8 cellular contexts compared by ENCODE assay signal in the genomic region with DNA sequence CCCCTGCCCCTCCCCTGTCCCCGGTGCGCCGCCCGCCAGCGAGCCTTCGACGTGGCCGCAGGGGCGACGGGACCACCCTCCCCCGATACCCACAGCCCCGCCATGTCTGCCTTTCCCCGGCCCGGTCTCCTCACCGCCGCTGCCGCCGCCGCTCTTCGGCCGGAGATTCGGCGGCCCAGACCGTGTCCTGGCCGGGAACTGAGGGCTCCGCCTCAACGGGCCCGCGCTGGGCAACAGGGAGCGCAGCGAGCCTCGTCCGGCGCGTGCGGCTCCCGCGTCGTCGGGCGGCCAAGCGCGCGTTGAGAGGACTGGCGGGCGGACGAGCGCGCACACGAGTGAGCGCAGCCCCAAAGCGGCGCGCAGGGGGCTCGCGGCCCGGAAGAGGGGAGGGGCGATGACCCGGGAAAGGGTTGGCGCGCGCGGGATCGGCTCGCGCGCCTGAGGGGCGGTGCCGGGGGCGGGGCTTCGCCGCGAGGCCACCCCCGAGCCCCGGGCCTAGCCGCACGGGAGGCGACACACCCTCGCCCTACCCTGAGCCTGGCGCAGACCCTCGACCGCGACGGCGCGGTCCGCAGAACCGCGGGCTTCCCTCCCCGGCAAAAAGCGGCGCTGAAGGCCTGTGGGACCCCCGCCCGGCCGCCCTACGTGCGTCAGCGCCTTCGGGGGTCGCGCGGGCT. TPM values are rescaled to one million over a fixed set of nuclear protein-coding genes. Genes with fewer than 3 reads are reported as not detected.
DNase-seq lines count a peak whose midpoint lies in the region; ATAC-seq and TF ChIP-seq lines count a peak whose summit lies in the region.

A gene with protein sequence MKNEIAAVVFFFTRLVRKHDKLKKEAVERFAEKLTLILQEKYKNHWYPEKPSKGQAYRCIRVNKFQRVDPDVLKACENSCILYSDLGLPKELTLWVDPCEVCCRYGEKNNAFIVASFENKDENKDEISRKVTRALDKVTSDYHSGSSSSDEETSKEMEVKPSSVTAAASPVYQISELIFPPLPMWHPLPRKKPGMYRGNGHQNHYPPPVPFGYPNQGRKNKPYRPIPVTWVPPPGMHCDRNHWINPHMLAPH (minus strand): TSS at position 337 of the 677 bp plus-strand sequence. CDS start 3,757 bp downstream, outside the sequence.

- H3K27ac ChIP-seq in right cardiac atrium (ENCODE audit: low read length), result peak within 1 kb of the TSS; percentile 73
- peak within 1 kb of the TSS; percentile 94 for H3K27ac ChIP-seq in rectal smooth muscle tissue (ENCODE audit: low read depth, low read length)
- H3K27ac ChIP-seq in uterus, result peak within 1 kb of the TSS; percentile 91 to 96

- no peaks in the 10 kb centered on the region for H3K27me3 ChIP-seq in right cardiac atrium (ENCODE audit: control insufficient read depth, insufficient read depth)
- H3K27me3 ChIP-seq in rectal smooth muscle tissue (ENCODE audit: control insufficient read depth, insufficient read depth, low read length), result no peaks in the 10 kb centered on the region
- no peaks in the 10 kb centered on the region for H3K27me3 ChIP-seq in uterus

- H3K9me3 ChIP-seq in right cardiac atrium (ENCODE audit: control insufficient read depth, low read length) (no peaks in the 10 kb centered on the region), uterus (no peaks in the 10 kb centered on the region)

- DNase-seq in GM12865 (ENCODE audit: low read depth), result peak; percentile 90
- DNase-seq in HFF-Myc (ENCODE audit: extremely low read depth, low read depth), result peak; percentile 27
- DNase-seq in NAMALWA (ENCODE audit: low spot score), result peak; percentile 82
- DNase-seq in T-helper 2 cell, result peak; percentile 60 to 93 (median 73)
- peak in 52 of 56 donors; percentile 2 to 82 (median 54) for DNase-seq in amygdala (lab: John Stamatoyannopoulos, UW)
- peak; percentile 89 to 95 (median 95) for DNase-seq in right cardiac atrium
- peak; percentile 75 to 86 for DNase-seq in uterus

- WGBS in right cardiac atrium, result 1% methylated on average over 102 of the region's 102 CpGs

- no peak for TF ChIP-seq CTCF in GM12865 (IDR thresholded peaks at IDR 0.05; ENCODE audit: insufficient read depth, low read depth, low read length, missing control alignments)
- no peak for TF ChIP-seq CTCF in HFF-Myc (IDR thresholded peaks at IDR 0.05; ENCODE audit: low read depth, low read length, missing control alignments)
- TF ChIP-seq CTCF in uterus (IDR thresholded peaks at IDR 0.05), result no peak

- H3K9ac ChIP-seq in rectal smooth muscle tissue (ENCODE audit: low read length), result peak within 1 kb of the TSS; percentile 89

- H3K4me3 ChIP-seq in GM12865 (ENCODE audit: low read depth, low read length), result peak within 1 kb of the TSS; percentile 72
- peak within 1 kb of the TSS; percentile 95 for H3K4me3 ChIP-seq in HFF-Myc (replicated peaks; ENCODE audit: low read depth, low read length)
- peak within 1 kb of the TSS; percentile 92 for H3K4me3 ChIP-seq in right cardiac atrium (ENCODE audit: low read length)
- peak within 1 kb of the TSS; percentile 91 for H3K4me3 ChIP-seq in rectal smooth muscle tissue (ENCODE audit: low read length)
- H3K4me3 ChIP-seq in uterus, result peak within 1 kb of the TSS; percentile 73 to 77

- peak; percentile 85 to 99 for TF ChIP-seq POLR2A in uterus (IDR thresholded peaks at IDR 0.05)

- H3K4me1 ChIP-seq in right cardiac atrium (ENCODE audit: control insufficient read depth, insufficient read depth, low read length) (no peaks in the 10 kb centered on the region), rectal smooth muscle tissue (ENCODE audit: control insufficient read depth, insufficient read depth, low read length) (peaks cover 7% of the 10 kb centered on the region), uterus (peaks cover 0 to 5% of the 10 kb centered on the region in 2 donors)

- intact Hi-C loops in right cardiac atrium (cut with DNase I) (no loop called here), uterus (cut with DNase I; ENCODE audit: low total_unique reads) (no loop called here)

- no peaks in the 10 kb centered on the region for H3K36me3 ChIP-seq in rectal smooth muscle tissue (ENCODE audit: control insufficient read depth, insufficient read depth, low read length)
- H3K36me3 ChIP-seq in uterus, result no peaks in the 10 kb centered on the region

- peak; percentile 97 for ATAC-seq in right cardiac atrium

RNA-seq across cellular contexts. Expression of the gene that starts here (rescaled TPM):
- total RNA-seq in right cardiac atrium (10 to 100 TPM; 21.7 to 25.8 (median 22.9) TPM), uterus (100 to 1,000 TPM in 1 of 4 donors, 10 to 100 TPM in 3; 32.8 to 160 (median 74.8) TPM)
- 33.7 TPM for polyA plus RNA-seq in right cardiac atrium

Comparison
In these comparisons a context has a peak if more than half of its experiments do, and no peak if none do; other contexts are left out.
1. Peak in every context shown above with its lines: DNase-seq, ATAC-seq, H3K4me3 ChIP-seq and H3K27ac ChIP-seq.
2. DNase-seq: peak in every context shown above with its lines; median percentile 95 in right cardiac atrium; 90 in GM12865; 82 in NAMALWA; 80 in uterus; 73 in T-helper 2 cell; 54 in amygdala; 27 in HFF-Myc.